11 cellular contexts compared by ENCODE assay signal in genomic region chr19:39399684-39400465, GRCh38. TPM values are rescaled to one million over a fixed set of nuclear protein-coding genes. Genes with fewer than 3 reads are reported as not detected.
DNase-seq lines count a peak whose midpoint lies in the region; ATAC-seq and TF ChIP-seq lines count a peak whose summit lies in the region.
"Had no signal": no experiment of that assay in that cellular context is flagged by ENCODE, and none has a peak within 500 bp of the region (broad histone marks: within the 10 kb centered on the region; RNA-seq: fewer than 3 reads in every experiment).

No MANE protein-coding gene starts in this region.

- H3K4me1 ChIP-seq in right atrium auricular region (peaks cover 0 to 57% of the 10 kb centered on the region in 2 donors), mucosa of rectum (ENCODE audit: control insufficient read depth in 2 of 2, insufficient read depth in 2 of 2, low read length in 2 of 2) (peaks cover 54 to 70% of the 10 kb centered on the region in 2 donors), upper lobe of left lung (peaks cover 49 to 72% (median 57%) of the 10 kb centered on the region in 4 donors)

- intact Hi-C loops in cardiac septum (cut with DNase I) = loop anchor here (5.0 kb wide), 1 partner anchor 132 kb away; the partner anchor contains the start of gene EID2B

- WGBS in adipose tissue, 3 donors = 78 to 93% (median 89%) methylated on average over 8 of the region's 8 CpGs
- 84 to 92% methylated on average over 8 of the region's 8 CpGs for WGBS in upper lobe of left lung, 2 donors

- H3K9me3 ChIP-seq in right atrium auricular region (no peaks in the 10 kb centered on the region), mucosa of rectum (ENCODE audit: control insufficient read depth in 2 of 2, low read length in 2 of 2) (no peaks in the 10 kb centered on the region), upper lobe of left lung (no peaks in the 10 kb centered on the region)
- H3K9me3 ChIP-seq: ovary had no signal

- DNase-seq in right atrium auricular region (ENCODE audit: low spot score) = no peak
- no peak for DNase-seq in cardiac septum (ENCODE audit: low spot score)
- no peak for DNase-seq in upper lobe of left lung
- no peak for DNase-seq in NCI-H146 treated with DMSO at 0.1 percent for 48 hours (lab: John Stamatoyannopoulos, UW; ENCODE audit: unreplicated experiment)
- no peak for DNase-seq in HuH-7.5 (ENCODE audit: low spot score)
- DNase-seq in Ammon's horn (ENCODE audit: low spot score) = no peak
- DNase-seq: cortex of kidney, hypothalamus, ovary had no signal

- H3K27ac ChIP-seq in right atrium auricular region (peak overlapping the region; percentile 83 to 85), adipose tissue (ENCODE audit: low read depth, low read length) (peak overlapping the region; percentile 23), mucosa of rectum (ENCODE audit: low read depth in 2 of 2, low read length in 2 of 2) (peak overlapping the region; percentile 97 to 99), upper lobe of left lung (peak overlapping the region; percentile 94 to 100 (median 96))
- H3K27ac ChIP-seq: ovary had no signal

- H3K4me3 ChIP-seq in right atrium auricular region = no peak overlapping the region
- H3K4me3 ChIP-seq in mucosa of rectum (ENCODE audit: low read length in 2 of 2) = peak overlapping the region in 1 of 2 donors; percentile 12
- no peak overlapping the region for H3K4me3 ChIP-seq in upper lobe of left lung
- H3K4me3 ChIP-seq: ovary had no signal

- no peaks in the 10 kb centered on the region for H3K36me3 ChIP-seq in right atrium auricular region
- peaks cover 9 to 10% of the 10 kb centered on the region in 2 donors for H3K36me3 ChIP-seq in mucosa of rectum (ENCODE audit: control insufficient read depth in 2 of 2, insufficient read depth in 2 of 2, low read length in 2 of 2)
- peaks cover 0 to 25% (median 7%) of the 10 kb centered on the region in 4 donors for H3K36me3 ChIP-seq in upper lobe of left lung
- H3K36me3 ChIP-seq: ovary had no signal

- TF ChIP-seq CTCF in right atrium auricular region (IDR thresholded peaks at IDR 0.05) (no peak), upper lobe of left lung (IDR thresholded peaks at IDR 0.05) (no peak)

- H3K27me3 ChIP-seq in right atrium auricular region = no peaks in the 10 kb centered on the region
- no peaks in the 10 kb centered on the region for H3K27me3 ChIP-seq in mucosa of rectum (ENCODE audit: control insufficient read depth in 2 of 2, insufficient read depth in 2 of 2, low read length in 2 of 2)
- H3K27me3 ChIP-seq in upper lobe of left lung = no peaks in the 10 kb centered on the region
- H3K27me3 ChIP-seq: ovary had no signal

- H3K9ac ChIP-seq in mucosa of rectum (ENCODE audit: low read depth in 1 of 2, low read length in 2 of 2) = peak overlapping the region; percentile 15 to 17

- no peak for ATAC-seq in upper lobe of left lung (ENCODE audit: low FRiP score in 2 of 2)

- TF ChIP-seq POLR2A in upper lobe of left lung (IDR thresholded peaks at IDR 0.05) = no peak

- no peak for TF ChIP-seq EP300 in upper lobe of left lung (IDR thresholded peaks at IDR 0.05)

RNA-seq across cellular contexts. Expression of gene ZFP36, which starts 6.8 kb away (rescaled TPM):
- 100 to 1,000 TPM; 107 to 202 TPM for total RNA-seq in right atrium auricular region
- 53.0 TPM for total RNA-seq in cardiac septum
- 1,000 to 10,000 TPM in 2 of 3 donors, 10 to 100 TPM in 1; 80.2 to 1,764 (median 1,356) TPM for polyA plus RNA-seq in adipose tissue
- total RNA-seq in upper lobe of left lung = 100 to 1,000 TPM; 195 to 525 (median 238) TPM

RNA-seq across cellular contexts. Expression of gene MED29, which starts 8.7 kb away (rescaled TPM):
- total RNA-seq in right atrium auricular region = 10 to 100 TPM; 29.9 to 32.3 TPM
- 26.3 TPM for total RNA-seq in cardiac septum
- polyA plus RNA-seq in adipose tissue = 10 to 100 TPM; 16.9 to 32.2 (median 21.8) TPM
- 10 to 100 TPM; 18.9 to 51.1 (median 33.7) TPM for total RNA-seq in upper lobe of left lung

RNA-seq across cellular contexts. Expression of gene PAF1, which starts 9.0 kb away (rescaled TPM):
- total RNA-seq in right atrium auricular region (10 to 100 TPM; 34.8 to 54.3 TPM), cardiac septum (38.0 TPM), upper lobe of left lung (10 to 100 TPM; 28.6 to 48.0 (median 35.4) TPM)
- 10 to 100 TPM; 21.4 to 36.2 (median 34.2) TPM for polyA plus RNA-seq in adipose tissue

RNA-seq across cellular contexts. Expression of gene PLEKHG2, which starts 12.6 kb away (rescaled TPM):
- total RNA-seq in right atrium auricular region (10 to 100 TPM in 1 of 2 donors, 1 to 10 TPM in 1; 7.5 to 12.0 TPM), cardiac septum (25.1 TPM), upper lobe of left lung (10 to 100 TPM; 15.8 to 48.1 (median 29.0) TPM)
- 10 to 100 TPM in 2 of 3 donors, 1 to 10 TPM in 1; 3.0 to 38.8 (median 27.2) TPM for polyA plus RNA-seq in adipose tissue

RNA-seq across cellular contexts. Expression of gene RPS16, which starts 35.9 kb away (rescaled TPM):
- total RNA-seq in right atrium auricular region (1,000 to 10,000 TPM; 1,032 to 1,330 TPM), cardiac septum (1,084 TPM), upper lobe of left lung (1,000 to 10,000 TPM in 4 of 6 donors, 100 to 1,000 TPM in 2; 634 to 2,303 (median 1,625) TPM)
- polyA plus RNA-seq in adipose tissue = 1,000 to 10,000 TPM; 2,185 to 4,039 (median 3,887) TPM

Comparison
In these comparisons a context has a peak if more than half of its experiments do, and no peak if none do; other contexts are left out.
1. H3K27ac ChIP-seq: peak in every context shown above with its lines; median percentile 98 in mucosa of rectum; 96 in upper lobe of left lung; 84 in right atrium auricular region; 23 in adipose tissue.